8 cellular contexts compared by ENCODE assay signal in genomic region chr19:47210689-47211316, GRCh38. TPM values are rescaled to one million over a fixed set of nuclear protein-coding genes. Genes with fewer than 3 reads are reported as not detected.
DNase-seq lines count a peak whose midpoint lies in the region; ATAC-seq, FAIRE-seq and TF ChIP-seq lines count a peak whose summit lies in the region.

No MANE protein-coding gene starts in this region.

- dilution Hi-C loops in endothelial cell of umbilical vein (cut with MboI; ENCODE audit: extremely low pct_ligation_motif_present, low sequenced_read_pairs), result loop anchor here (10.0 kb wide), 1 partner anchor 56 kb away; no protein-coding TSS in a partner anchor

- H3K9me3 ChIP-seq in endothelial cell of umbilical vein (replicated peaks; ENCODE audit: control insufficient read depth, insufficient read depth, low read length) (no peaks in the 10 kb centered on the region), muscle layer of duodenum (ENCODE audit: control insufficient read depth in 1 of 2, low read length in 2 of 2) (no peaks in the 10 kb centered on the region)

- TF ChIP-seq POLR2A in endothelial cell of umbilical vein (IDR thresholded peaks at IDR 0.05; ENCODE audit: low read depth, low read length), result no peak

- no peak overlapping the region for H2AFZ ChIP-seq in endothelial cell of umbilical vein (ENCODE audit: low read depth, low read length)

- peak; percentile 87 for FAIRE-seq in endothelial cell of umbilical vein (lab: Jason Lieb, UNC)

- no TSS peak for BruUV-seq in endothelial cell of umbilical vein (replicated peaks; lab: Mats Ljungman, UMichigan)

- peaks cover 29 to 34% of the 10 kb centered on the region in 2 donors for H3K36me3 Mint-ChIP-seq in stimulated activated naive B cell treated with anti-CD40 and anti-IgM and Interleukin-4, amounts not matched to agents 10 μg/mL and 1 μg/mL and 100 μg/mL, for 72 hours

- no peak overlapping the region for H3K4me3 Mint-ChIP-seq in stimulated activated naive B cell treated with anti-CD40 and anti-IgM and Interleukin-4, amounts not matched to agents 10 μg/mL and 1 μg/mL and 100 μg/mL, for 72 hours

- H3K4me3 ChIP-seq in endothelial cell of umbilical vein (replicated peaks in 1 of 3; ENCODE audit: insufficient read depth in 1 of 3, low read depth in 1 of 3, low read length in 3 of 3) (no peak overlapping the region), muscle layer of duodenum (ENCODE audit: low read depth in 1 of 2, low read length in 2 of 2) (no peak overlapping the region)

- peak in 9 of 14 donors; percentile 8 to 51 (median 18) for DNase-seq in C1 segment of cervical spinal cord (lab: John Stamatoyannopoulos, UW)
- peak; percentile 73 for DNase-seq in HEK293T (ENCODE audit: extremely low spot score)
- peak; percentile 79 for DNase-seq in NOMO-1 treated with DMSO at 0.1 percent for 48 hours (lab: John Stamatoyannopoulos, UW; ENCODE audit: unreplicated experiment)
- DNase-seq in activated CD8-positive, alpha-beta memory T cell treated with anti-CD3 and anti-CD28 coated beads for 4 hours (ENCODE audit: low read depth in 2 of 2), result peak; percentile 65 to 66
- DNase-seq in endothelial cell of umbilical vein (ENCODE audit: low read depth, low spot score), result peak; percentile 91
- DNase-seq in stimulated activated naive B cell treated with anti-CD40 and anti-IgM and Interleukin-4, amounts not matched to agents 10 μg/mL and 1 μg/mL and 100 μg/mL, for 72 hours, result peak; percentile 53

- no peaks in the 10 kb centered on the region for H3K9me1 ChIP-seq in endothelial cell of umbilical vein (replicated peaks; ENCODE audit: control insufficient read depth, extremely low read depth, insufficient read depth, low read length)

- H3K9me3 Mint-ChIP-seq in stimulated activated naive B cell treated with anti-CD40 and anti-IgM and Interleukin-4, amounts not matched to agents 10 μg/mL and 1 μg/mL and 100 μg/mL, for 72 hours, result no peaks in the 10 kb centered on the region

- CTCF ChIA-PET in HEK293T (lab: Yijun Ruan, JAX), result interaction anchor here (0.6 to 7.3 kb wide), 10 partner anchors 9 to 191 kb away, joined by 3 to 108 read pairs (median 4); partner anchors contain the start of genes CCDC9 and NPAS1
- CTCF ChIA-PET in endothelial cell of umbilical vein (lab: Charles Lee), result interaction anchor here (0.8 to 10.6 kb wide), 38 partner anchors 9 to 181 kb away, joined by 3 to 533 read pairs (median 5); partner anchors contain the start of genes CCDC9, SAE1 and ZC3H4

- intact Hi-C loops in endothelial cell of umbilical vein (cut with micrococcal nuclease), result loop anchor here (1.0 kb wide), 3 partner anchors 15 to 62 kb away; no protein-coding TSS in a partner anchor

- H3K79me2 ChIP-seq in endothelial cell of umbilical vein (ENCODE audit: control insufficient read depth, insufficient read depth, low read length), result no peaks in the 10 kb centered on the region

- H4K20me1 ChIP-seq in endothelial cell of umbilical vein (replicated peaks; ENCODE audit: control insufficient read depth, extremely low read depth, insufficient read depth, low read length), result no peaks in the 10 kb centered on the region

- H3K4me1 ChIP-seq in endothelial cell of umbilical vein (ENCODE audit: control insufficient read depth, extremely low read depth, insufficient read depth, low read length), result peaks cover 8% of the 10 kb centered on the region
- peaks cover 0 to 5% of the 10 kb centered on the region in 2 donors for H3K4me1 ChIP-seq in muscle layer of duodenum (ENCODE audit: control insufficient read depth in 1 of 2, insufficient read depth in 2 of 2, low read length in 2 of 2)

- POLR2A ChIA-PET in HEK293T (lab: Yijun Ruan, JAX), result interaction anchor here (0.6 to 3.3 kb wide), 5 partner anchors 9 to 45 kb away, joined by 3 to 37 read pairs (median 8); partner anchors contain the start of gene CCDC9
- POLR2A ChIA-PET in endothelial cell of umbilical vein (lab: Charles Lee), result interaction anchor here (0.6 to 3.0 kb wide), 4 partner anchors 15 to 75 kb away, joined by 3 to 24 read pairs (median 10); no protein-coding TSS in a partner anchor

- peaks cover 9% of the 10 kb centered on the region in 2 experiments for H3K36me3 ChIP-seq in endothelial cell of umbilical vein (ENCODE audit: control insufficient read depth in 2 of 2, extremely low read depth in 1 of 2, insufficient read depth in 2 of 2, low read length in 2 of 2)
- peaks cover 16 to 17% of the 10 kb centered on the region in 2 donors for H3K36me3 ChIP-seq in muscle layer of duodenum (ENCODE audit: control insufficient read depth in 1 of 2, insufficient read depth in 2 of 2, low read length in 2 of 2)

- peak overlapping the region; percentile 57 for H3K9ac ChIP-seq in endothelial cell of umbilical vein (replicated peaks; ENCODE audit: extremely low read depth, insufficient read depth, low read length)

- TF ChIP-seq CTCF in endothelial cell of umbilical vein (IDR thresholded peaks at IDR 0.05; ENCODE audit: extremely low read depth in 1 of 2, insufficient read depth in 1 of 2, low read depth in 1 of 2, low read length in 2 of 2), result peak; percentile 69 to 85

- H3K27me3 ChIP-seq in endothelial cell of umbilical vein (ENCODE audit: control insufficient read depth in 2 of 2, insufficient read depth in 2 of 2, low read length in 2 of 2) (no peaks in the 10 kb centered on the region), muscle layer of duodenum (ENCODE audit: low read depth, low read length) (no peaks in the 10 kb centered on the region)

- H3K27ac Mint-ChIP-seq in stimulated activated naive B cell treated with anti-CD40 and anti-IgM and Interleukin-4, amounts not matched to agents 10 μg/mL and 1 μg/mL and 100 μg/mL, for 72 hours, result peak overlapping the region; percentile 67

- H3K27ac ChIP-seq in endothelial cell of umbilical vein (ENCODE audit: insufficient read depth, low read depth, low read length) (peak overlapping the region; percentile 75), muscle layer of duodenum (ENCODE audit: low read length) (peak overlapping the region; percentile 3)

- ATAC-seq in stimulated activated naive B cell treated with anti-CD40 and anti-IgM and Interleukin-4, amounts not matched to agents 10 μg/mL and 1 μg/mL and 100 μg/mL, for 72 hours (replicated peaks), result peak; percentile 63 to 69
- ATAC-seq in HG03457 (IDR thresholded peaks at IDR 0.05; ENCODE audit: unreplicated experiment), result no peak

- no peak overlapping the region for H3K4me2 ChIP-seq in endothelial cell of umbilical vein (ENCODE audit: insufficient read depth, low read length)

- H3K27me3 Mint-ChIP-seq in stimulated activated naive B cell treated with anti-CD40 and anti-IgM and Interleukin-4, amounts not matched to agents 10 μg/mL and 1 μg/mL and 100 μg/mL, for 72 hours, result no peaks in the 10 kb centered on the region

- H3K4me1 Mint-ChIP-seq in stimulated activated naive B cell treated with anti-CD40 and anti-IgM and Interleukin-4, amounts not matched to agents 10 μg/mL and 1 μg/mL and 100 μg/mL, for 72 hours, result peaks cover 8 to 10% of the 10 kb centered on the region in 2 donors

TF ChIP-seq in HEK293T, 16 proteins besides CTCF, POLR2A, EP300 and RAD21:
- TF ChIP-seq, protein P1, sequence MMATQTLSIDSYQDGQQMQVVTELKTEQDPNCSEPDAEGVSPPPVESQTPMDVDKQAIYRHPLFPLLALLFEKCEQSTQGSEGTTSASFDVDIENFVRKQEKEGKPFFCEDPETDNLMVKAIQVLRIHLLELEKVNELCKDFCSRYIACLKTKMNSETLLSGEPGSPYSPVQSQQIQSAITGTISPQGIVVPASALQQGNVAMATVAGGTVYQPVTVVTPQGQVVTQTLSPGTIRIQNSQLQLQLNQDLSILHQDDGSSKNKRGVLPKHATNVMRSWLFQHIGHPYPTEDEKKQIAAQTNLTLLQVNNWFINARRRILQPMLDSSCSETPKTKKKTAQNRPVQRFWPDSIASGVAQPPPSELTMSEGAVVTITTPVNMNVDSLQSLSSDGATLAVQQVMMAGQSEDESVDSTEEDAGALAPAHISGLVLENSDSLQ (IDR thresholded peaks at IDR 0.05), result no peak
- TF ChIP-seq ELF4 (IDR thresholded peaks at IDR 0.05) (no peak), ZNF384 (IDR thresholded peaks at IDR 0.05) (no peak), CTBP1 (IDR thresholded peaks at IDR 0.05; ENCODE audit: borderline replicate concordance) (no peak)

TF ChIP-seq in endothelial cell of umbilical vein, 7 proteins besides CTCF, POLR2A, EP300 and RAD21:
- TF ChIP-seq MAX (IDR thresholded peaks at IDR 0.05; ENCODE audit: insufficient read depth, insufficient read length) (no peak), MYC (IDR thresholded peaks at IDR 0.05; ENCODE audit: low read depth, low read length) (no peak)

RNA-seq across cellular contexts. Expression of gene BBC3, which starts 20.2 kb away (rescaled TPM):
- 27.6 and 35.7 TPM in 2 replicates for total RNA-seq in endothelial cell of umbilical vein
- polyA plus RNA-seq in endothelial cell of umbilical vein, result 11.3 and 15.8 TPM in 2 replicates
- polyA plus RNA-seq in endothelial cell of umbilical vein (2011; cell fraction: cytosol; rRNA removed), result 5.6 and 9.7 TPM in 2 replicates
- polyA plus RNA-seq in endothelial cell of umbilical vein (2011; cell fraction: nucleus; rRNA removed), result 16.7 and 16.8 TPM in 2 replicates
- polyA plus RNA-seq in endothelial cell of umbilical vein (2012), result 9.7 and 16.2 TPM in 2 replicates
- polyA minus RNA-seq in endothelial cell of umbilical vein, result 4.9 and 8.2 TPM in 2 replicates
- 5.2 TPM for polyA minus RNA-seq in endothelial cell of umbilical vein (2011; cell fraction: cytosol; rRNA and poly(A)+ RNA removed)
- polyA minus RNA-seq in endothelial cell of umbilical vein (2011; cell fraction: nucleus; rRNA and poly(A)+ RNA removed), result 5.9 and 8.8 TPM in 2 replicates

RNA-seq across cellular contexts. Expression of gene CCDC9, which starts 45.5 kb away (rescaled TPM):
- 26.9 and 29.0 TPM in 2 replicates for total RNA-seq in endothelial cell of umbilical vein
- 4.6 and 6.0 TPM in 2 replicates for polyA plus RNA-seq in endothelial cell of umbilical vein
- polyA plus RNA-seq in endothelial cell of umbilical vein (2011; cell fraction: cytosol; rRNA removed), result 4.2 and 5.1 TPM in 2 replicates
- polyA plus RNA-seq in endothelial cell of umbilical vein (2011; cell fraction: nucleus; rRNA removed), result 21.1 and 30.7 TPM in 2 replicates
- polyA plus RNA-seq in endothelial cell of umbilical vein (2012), result 14.2 and 25.1 TPM in 2 replicates
- polyA minus RNA-seq in endothelial cell of umbilical vein, result 4.0 and 7.1 TPM in 2 replicates
- polyA minus RNA-seq in endothelial cell of umbilical vein (2011; cell fraction: cytosol; rRNA and poly(A)+ RNA removed), result 4.5 TPM
- 11.6 and 17.7 TPM in 2 replicates for polyA minus RNA-seq in endothelial cell of umbilical vein (2011; cell fraction: nucleus; rRNA and poly(A)+ RNA removed)

Comparison
In these comparisons a context has a peak if more than half of its experiments do, and no peak if none do; other contexts are left out.
1. DNase-seq: peak in every context shown above with its lines; median percentile 91 in endothelial cell of umbilical vein; 79 in NOMO-1 treated with DMSO at 0.1 percent for 48 hours; 73 in HEK293T; 66 in activated CD8-positive, alpha-beta memory T cell treated with anti-CD3 and anti-CD28 coated beads for 4 hours; 53 in stimulated activated naive B cell treated with anti-CD40 and anti-IgM and Interleukin-4, amounts not matched to agents 10 μg/mL and 1 μg/mL and 100 μg/mL, for 72 hours; 18 in C1 segment of cervical spinal cord.